9 cellular contexts compared by ENCODE assay signal in genomic region chrX:47093248-47093647, GRCh38. TPM values are rescaled to one million over a fixed set of nuclear protein-coding genes. Genes with fewer than 3 reads are reported as not detected.
DNase-seq lines count a peak whose midpoint lies in the region; ATAC-seq, FAIRE-seq and TF ChIP-seq lines count a peak whose summit lies in the region.
"Had no signal": no experiment of that assay in that cellular context is flagged by ENCODE, and none has a peak within 500 bp of the region (broad histone marks: within the 10 kb centered on the region; RNA-seq: fewer than 3 reads in every experiment).

No MANE protein-coding gene starts in this region.

- H3K9ac ChIP-seq in HCT116 (ENCODE audit: low read length): no peak overlapping the region

- H3K27me3 Mint-ChIP-seq in CD8-positive, alpha-beta T cell (ENCODE audit: low read depth): no peaks in the 10 kb centered on the region
- no peaks in the 10 kb centered on the region for H3K27me3 Mint-ChIP-seq in activated CD4-positive, alpha-beta memory T cell treated with anti-CD3 and anti-CD28 coated beads, Interleukin-2, amount 10 ng/mL, durations not matched to agents 7 days and 5 days

- no peaks in the 10 kb centered on the region for H3K9me2 ChIP-seq in HCT116 (ENCODE audit: insufficient read depth)

- no peaks in the 10 kb centered on the region for H3K9me3 Mint-ChIP-seq in CD8-positive, alpha-beta T cell
- H3K9me3 Mint-ChIP-seq in activated CD4-positive, alpha-beta memory T cell treated with anti-CD3 and anti-CD28 coated beads, Interleukin-2, amount 10 ng/mL, durations not matched to agents 7 days and 5 days: no peaks in the 10 kb centered on the region

- POLR2A ChIA-PET in CD8-positive, alpha-beta T cell (lab: Charles Lee): no interaction called here
- POLR2A ChIA-PET in HCT116 (lab: Charles Lee): interaction anchor here (1.1 kb wide), 1 partner anchor 35 kb away, joined by 4 read pairs; no protein-coding TSS in a partner anchor
- POLR2A ChIA-PET in activated CD4-positive, alpha-beta memory T cell treated with anti-CD3 and anti-CD28 coated beads, Interleukin-2, amount 10 ng/mL, durations not matched to agents 7 days and 5 days (lab: Charles Lee): no interaction called here

- CTCF ChIA-PET in CD8-positive, alpha-beta T cell (lab: Charles Lee): interaction anchor here (1.2 to 1.8 kb wide), 4 partner anchors 9 to 390 kb away, joined by 3 to 7 read pairs (median 4); no protein-coding TSS in a partner anchor
- CTCF ChIA-PET in HCT116 (lab: Charles Lee): interaction anchor here (0.6 to 1.6 kb wide), 7 partner anchors 13 to 440 kb away, joined by 3 to 6 read pairs (median 3); no protein-coding TSS in a partner anchor
- CTCF ChIA-PET in activated CD4-positive, alpha-beta memory T cell treated with anti-CD3 and anti-CD28 coated beads, Interleukin-2, amount 10 ng/mL, durations not matched to agents 7 days and 5 days (lab: Charles Lee): interaction anchor here (1.2 kb wide), 1 partner anchor 190 kb away, joined by 5 read pairs; no protein-coding TSS in a partner anchor

- H3K36me3 Mint-ChIP-seq in CD8-positive, alpha-beta T cell: no peaks in the 10 kb centered on the region
- H3K36me3 Mint-ChIP-seq in activated CD4-positive, alpha-beta memory T cell treated with anti-CD3 and anti-CD28 coated beads, Interleukin-2, amount 10 ng/mL, durations not matched to agents 7 days and 5 days (ENCODE audit: low read depth): no peaks in the 10 kb centered on the region

- H3K4me1 ChIP-seq in CD8-positive, alpha-beta T cell (ENCODE audit: insufficient read depth, low read length): no peaks in the 10 kb centered on the region
- no peaks in the 10 kb centered on the region for H3K4me1 ChIP-seq in HCT116 (ENCODE audit: control insufficient read depth in 1 of 2, insufficient read depth in 2 of 2, low read length in 2 of 2)

- H3K27me3 ChIP-seq in CD8-positive, alpha-beta T cell (ENCODE audit: insufficient read depth, low read length): no peaks in the 10 kb centered on the region
- no peaks in the 10 kb centered on the region for H3K27me3 ChIP-seq in HCT116 (ENCODE audit: insufficient read depth, low read length)

- no peak overlapping the region for H3K27ac ChIP-seq in CD8-positive, alpha-beta T cell (ENCODE audit: low read depth, low read length)
- H3K27ac ChIP-seq in HCT116 (ENCODE audit: low read depth, low read length): no peak overlapping the region

- no TSS peak for BruUV-seq in HCT116 (replicated peaks; lab: Mats Ljungman, UMichigan)

- peak; percentile 51 for FAIRE-seq in frontal cortex (lab: Jason Lieb, UNC)
- FAIRE-seq in GM12892 (lab: Jason Lieb, UNC): no peak

- H4K20me1 ChIP-seq in HCT116 (ENCODE audit: insufficient read depth): no peaks in the 10 kb centered on the region

- H3K79me2 ChIP-seq in HCT116 (ENCODE audit: insufficient read depth, low read length): no peaks in the 10 kb centered on the region

- H3K4me2 ChIP-seq in HCT116 (ENCODE audit: low read length): no peak overlapping the region

- no peak for DNase-seq in CD8-positive, alpha-beta T cell
- peak; percentile 10 for DNase-seq in HCT116 (ENCODE audit: low read depth, low spot score)
- DNase-seq in SK-N-DZ (ENCODE audit: low spot score): peak; percentile 30
- no peak for DNase-seq in frontal cortex (ENCODE audit: low spot score in 2 of 2)
- no peak for DNase-seq in GM12892 (ENCODE audit: insufficient read length)
- DNase-seq in A172 (ENCODE audit: low spot score): no peak
- DNase-seq in activated CD4-positive, alpha-beta memory T cell treated with anti-CD3 and anti-CD28 coated beads, Interleukin-2, amount 10 ng/mL, durations not matched to agents 7 days and 5 days: no peak

- no peaks in the 10 kb centered on the region for H3K9me3 ChIP-seq in CD8-positive, alpha-beta T cell (ENCODE audit: low read length)
- no peaks in the 10 kb centered on the region for H3K9me3 ChIP-seq in HCT116 (ENCODE audit: control insufficient read depth in 1 of 2, insufficient read depth in 1 of 2, low read depth in 1 of 2, low read length in 2 of 2)

- intact Hi-C loops in CD8-positive, alpha-beta T cell (cut with DNase I, micrococcal nuclease): loop anchor here (5.0 to 10.0 kb wide), 2 partner anchors 188 to 336 kb away; partner anchors contain the start of gene SLC9A7 (in 2 of the 2)
- intact Hi-C loops in HCT116 (cut with micrococcal nuclease): loop anchor here (10.0 kb wide), 2 partner anchors 338 to 448 kb away; partner anchors contain the start of gene SLC9A7

- no peak overlapping the region for H3K4me3 ChIP-seq in CD8-positive, alpha-beta T cell (ENCODE audit: low read depth, low read length)
- H3K4me3 ChIP-seq in HCT116 (replicated peaks in 1 of 2; ENCODE audit: low read depth in 1 of 2, low read length in 2 of 2): no peak overlapping the region
- H3K4me3 ChIP-seq: lung had no signal

- peak; percentile 48 for TF ChIP-seq CTCF in CD8-positive, alpha-beta T cell (IDR thresholded peaks at IDR 0.05)
- TF ChIP-seq CTCF in HCT116 (IDR thresholded peaks at IDR 0.05 in 2 of 3, conservative IDR thresholded peaks at IDR 0.05 in 1 of 3; ENCODE audit: borderline replicate concordance in 1 of 3, insufficient read depth in 1 of 3, low read depth in 2 of 3, low read length in 2 of 3): peak; percentile 30 to 55 (median 49); a peak in 4 of 6 replicates

- H3K27ac Mint-ChIP-seq in CD8-positive, alpha-beta T cell: no peak overlapping the region
- no peak overlapping the region for H3K27ac Mint-ChIP-seq in activated CD4-positive, alpha-beta memory T cell treated with anti-CD3 and anti-CD28 coated beads, Interleukin-2, amount 10 ng/mL, durations not matched to agents 7 days and 5 days

- no peak overlapping the region for H2AFZ ChIP-seq in HCT116 (ENCODE audit: low read depth, low read length, poor library complexity, severe bottlenecking)

- RAD21 ChIA-PET in HCT116 (lab: Charles Lee; ENCODE audit: low non-redundant PET in 1 of 2, low total read pairs in 2 of 2, uncharacterized antibody in 2 of 2, unreplicated experiment in 2 of 2): no interaction called here

- no peak for ATAC-seq in CD8-positive, alpha-beta T cell
- ATAC-seq in HCT116 (peak; percentile 42; the same call in 1 of the 2 replicates), HG03354 (IDR thresholded peaks at IDR 0.05; ENCODE audit: poor library complexity, severe bottlenecking, unreplicated experiment) (no peak)

- peaks cover 9% of the 10 kb centered on the region for H3K4me1 Mint-ChIP-seq in CD8-positive, alpha-beta T cell (ENCODE audit: low read depth)
- H3K4me1 Mint-ChIP-seq in activated CD4-positive, alpha-beta memory T cell treated with anti-CD3 and anti-CD28 coated beads, Interleukin-2, amount 10 ng/mL, durations not matched to agents 7 days and 5 days: peaks cover 9% of the 10 kb centered on the region

- H3K36me3 ChIP-seq in CD8-positive, alpha-beta T cell (ENCODE audit: insufficient read depth, low read length): no peaks in the 10 kb centered on the region
- H3K36me3 ChIP-seq in HCT116 (ENCODE audit: control insufficient read depth in 1 of 2, insufficient read depth in 2 of 2, low read length in 2 of 2): no peaks in the 10 kb centered on the region

- TF ChIP-seq RAD21 in HCT116 (IDR thresholded peaks at IDR 0.05; ENCODE audit: low read depth): peak; percentile 63

- H3K4me3 Mint-ChIP-seq in CD8-positive, alpha-beta T cell: no peak overlapping the region
- no peak overlapping the region for H3K4me3 Mint-ChIP-seq in activated CD4-positive, alpha-beta memory T cell treated with anti-CD3 and anti-CD28 coated beads, Interleukin-2, amount 10 ng/mL, durations not matched to agents 7 days and 5 days

- TF ChIP-seq POLR2A in HCT116 (IDR thresholded peaks at IDR 0.05; ENCODE audit: borderline replicate concordance, extremely low read depth, insufficient read depth, insufficient read length): no peak
- no peak for TF ChIP-seq POLR2A in GM12892 (IDR thresholded peaks at IDR 0.05; ENCODE audit: low read depth, low read length)

TF ChIP-seq in HCT116, 20 proteins besides CTCF, POLR2A, EP300 and RAD21:
- TF ChIP-seq ZFX (IDR thresholded peaks at IDR 0.05): no peak

RNA-seq across cellular contexts. Expression of gene RGN, which starts 15.0 kb away (rescaled TPM):
- total RNA-seq in CD8-positive, alpha-beta T cell: not detected
- not detected for total RNA-seq in HCT116 (2021; ENCODE audit: unreplicated experiment)
- polyA plus RNA-seq in HCT116 (2012): 0.04 TPM in 1 of 2 replicates, not detected in the other
- 0.78 TPM in 1 of 2 replicates, not detected in the other for polyA plus RNA-seq in SK-N-DZ (2014; cell fraction: cytosol; rRNA removed)
- polyA plus RNA-seq in SK-N-DZ (2014; cell fraction: nucleus; rRNA removed): not detected in 2 replicates
- total RNA-seq in frontal cortex: 2.9 TPM
- polyA plus RNA-seq in GM12892 (2012; ENCODE audit: missing spikeins): not detected
- not detected in 2 replicates for total RNA-seq in A172 (2014; rRNA removed; shearing (Covaris generic))
- not detected for total RNA-seq in activated CD4-positive, alpha-beta memory T cell treated with anti-CD3 and anti-CD28 coated beads, Interleukin-2, amount 10 ng/mL, durations not matched to agents 7 days and 5 days

RNA-seq across cellular contexts. Expression of gene NDUFB11, which starts 51.3 kb away (rescaled TPM):
- 10 to 100 TPM; 50.5 to 51.4 TPM for total RNA-seq in CD8-positive, alpha-beta T cell
- 78.9 TPM for total RNA-seq in HCT116 (2021; ENCODE audit: unreplicated experiment)
- polyA plus RNA-seq in HCT116 (2012): 116 and 123 TPM in 2 replicates
- 144 and 154 TPM in 2 replicates for polyA plus RNA-seq in SK-N-DZ (2014; cell fraction: cytosol; rRNA removed)
- polyA plus RNA-seq in SK-N-DZ (2014; cell fraction: nucleus; rRNA removed): 87.7 and 101 TPM in 2 replicates
- 88.0 TPM for total RNA-seq in frontal cortex
- 59.7 TPM for polyA plus RNA-seq in GM12892 (2012; ENCODE audit: missing spikeins)
- total RNA-seq in A172 (2014; rRNA removed; shearing (Covaris generic)): 85.8 and 120 TPM in 2 replicates
- 10 to 100 TPM; 89.0 to 89.8 TPM for total RNA-seq in activated CD4-positive, alpha-beta memory T cell treated with anti-CD3 and anti-CD28 coated beads, Interleukin-2, amount 10 ng/mL, durations not matched to agents 7 days and 5 days

RNA-seq across cellular contexts. Expression of gene RBM10, which starts 51.8 kb away (rescaled TPM):
- 10 to 100 TPM; 31.9 to 32.0 TPM for total RNA-seq in CD8-positive, alpha-beta T cell
- total RNA-seq in HCT116 (2021; ENCODE audit: unreplicated experiment) (56.9 TPM), frontal cortex (37.9 TPM)
- 67.3 and 69.3 TPM in 2 replicates for polyA plus RNA-seq in HCT116 (2012)
- 60.0 and 60.5 TPM in 2 replicates for polyA plus RNA-seq in SK-N-DZ (2014; cell fraction: cytosol; rRNA removed)
- 54.2 and 64.8 TPM in 2 replicates for polyA plus RNA-seq in SK-N-DZ (2014; cell fraction: nucleus; rRNA removed)
- 19.5 TPM for polyA plus RNA-seq in GM12892 (2012; ENCODE audit: missing spikeins)
- total RNA-seq in A172 (2014; rRNA removed; shearing (Covaris generic)): 42.6 and 48.8 TPM in 2 replicates
- total RNA-seq in activated CD4-positive, alpha-beta memory T cell treated with anti-CD3 and anti-CD28 coated beads, Interleukin-2, amount 10 ng/mL, durations not matched to agents 7 days and 5 days: 10 to 100 TPM; 55.3 to 57.0 TPM

Comparison
In these comparisons a context has a peak if more than half of its experiments do, and no peak if none do; other contexts are left out.
1. DNase-seq: peak in HCT116 (single experiment) and SK-N-DZ (single experiment); none in CD8-positive, alpha-beta T cell (0 of 7), frontal cortex (0 of 2), GM12892 (single experiment), A172 (single experiment) and activated CD4-positive, alpha-beta memory T cell treated with anti-CD3 and anti-CD28 coated beads, Interleukin-2, amount 10 ng/mL, durations not matched to agents 7 days and 5 days (single experiment).